ENCODE assay signal across 16 cellular contexts in the genomic region with DNA sequence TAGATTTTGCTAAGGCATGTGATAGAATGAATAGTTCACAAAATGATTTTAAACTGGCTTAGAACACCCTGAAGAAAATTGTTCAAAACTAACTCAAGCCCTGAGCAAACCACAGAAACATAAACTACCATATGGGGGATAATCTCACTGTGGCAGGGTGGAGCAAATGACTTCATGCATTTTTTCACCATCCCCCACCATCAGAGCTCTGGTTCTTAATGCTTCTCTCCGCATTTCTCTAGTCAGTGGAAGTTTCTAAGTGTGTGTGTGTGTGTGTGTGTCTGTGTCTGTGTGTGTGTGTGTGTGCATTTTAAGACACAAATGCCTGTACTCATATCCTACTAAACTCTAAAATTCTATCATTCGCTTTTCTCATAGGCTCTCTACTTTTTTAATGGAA.
DNase-seq lines count a peak whose midpoint lies in the region; ATAC-seq, FAIRE-seq and TF ChIP-seq lines count a peak whose summit lies in the region.
"Had no signal": no experiment of that assay in that cellular context is flagged by ENCODE, and none has a peak within 500 bp of the region (broad histone marks: within the 10 kb centered on the region; RNA-seq: fewer than 3 reads in every experiment).

No MANE protein-coding gene starts in this region.

- H3K36me3 Mint-ChIP-seq in astrocyte (ENCODE audit: low read depth, unreplicated experiment), result peaks cover 1% of the 10 kb centered on the region

- no peak for ATAC-seq in stimulated activated naive CD8-positive, alpha-beta T cell treated with anti-CD3 and anti-CD28 coated beads, Interleukin-15, Interleukin-2, amounts not matched to agents 100 U/mL and 50 U/mL, for 24 hours

- H3K4me1 Mint-ChIP-seq in astrocyte (ENCODE audit: low read depth, unreplicated experiment), result peaks cover 37% of the 10 kb centered on the region

- TF ChIP-seq CTCF in AG04450 (IDR thresholded peaks at IDR 0.05; ENCODE audit: low read depth, low read length) (no peak), astrocyte (IDR thresholded peaks at IDR 0.05; ENCODE audit: insufficient read depth, low read depth, low read length) (no peak), right atrium auricular region (IDR thresholded peaks at IDR 0.05) (no peak)

- peak overlapping the region; percentile 34 for H3K4me3 Mint-ChIP-seq in astrocyte (ENCODE audit: unreplicated experiment)

- H3K9me3 ChIP-seq in AG04450 (ENCODE audit: control insufficient read depth, insufficient read depth, low read length) (no peaks in the 10 kb centered on the region), HUES48 (ENCODE audit: control insufficient read depth, insufficient read depth, low read length) (no peaks in the 10 kb centered on the region), astrocyte (ENCODE audit: insufficient read depth, low read depth, low read length) (no peaks in the 10 kb centered on the region), iPS-20b (ENCODE audit: insufficient read depth, low read depth, low read length) (no peaks in the 10 kb centered on the region), right atrium auricular region (no peaks in the 10 kb centered on the region)

- H3K27me3 Mint-ChIP-seq in astrocyte (ENCODE audit: low read depth, unreplicated experiment), result no peaks in the 10 kb centered on the region

- H2AFZ ChIP-seq in astrocyte (ENCODE audit: low read depth, low read length), result peak overlapping the region; percentile 62

- H3K9ac ChIP-seq in HUES48 (ENCODE audit: low read depth, low read length) (no peak overlapping the region), astrocyte (ENCODE audit: low read length) (peak overlapping the region; percentile 53), iPS-20b (ENCODE audit: low read depth, low read length) (no peak overlapping the region)

- H3K4me1 ChIP-seq in HUES48 (ENCODE audit: control insufficient read depth, insufficient read depth, low read length) (peaks cover 30% of the 10 kb centered on the region), astrocyte (ENCODE audit: insufficient read depth, low read length) (peaks cover 24% of the 10 kb centered on the region), iPS-20b (ENCODE audit: insufficient read depth, low read length) (peaks cover 22% of the 10 kb centered on the region; the same call in 1 of the 2 replicates), right atrium auricular region (no peaks in the 10 kb centered on the region)

- DNase-seq in AG04450 (ENCODE audit: low read depth, low spot score) (peak; percentile 81), astrocyte (ENCODE audit: low read depth) (peak; percentile 91), NCI-H2227 treated with DMSO at 0.1 percent for 48 hours (lab: John Stamatoyannopoulos, UW) (no peak), right atrium auricular region (ENCODE audit: low spot score) (no peak), cerebellar cortex (ENCODE audit: low spot score) (no peak)
- no peak for DNase-seq in stimulated activated naive CD8-positive, alpha-beta T cell treated with anti-CD3 and anti-CD28 coated beads, Interleukin-15, Interleukin-2, amounts not matched to agents 100 U/mL and 50 U/mL, for 24 hours
- DNase-seq: activated CD4-positive, alpha-beta T cell treated with anti-CD3 and anti-CD28 coated beads for 4 hours; activated naive CD4-positive, alpha-beta T cell; cortex of kidney; hippocampal formation; NCI-H1092 treated with DMSO at 0.1 percent for 48 hours; NCI-H526 had no signal

- no peaks in the 10 kb centered on the region for H4K20me1 ChIP-seq in astrocyte (ENCODE audit: insufficient read depth, low read length)

- H3K27ac ChIP-seq in AG04450 (ENCODE audit: low read depth, low read length) (no peak overlapping the region), HUES48 (ENCODE audit: low read depth, low read length) (no peak overlapping the region), astrocyte (ENCODE audit: low read depth, low read length) (peak overlapping the region; percentile 42), iPS-20b (ENCODE audit: low read length) (peak overlapping the region; percentile 55), right atrium auricular region (no peak overlapping the region)

- no peaks in the 10 kb centered on the region for H3K36me3 ChIP-seq in HUES48 (ENCODE audit: control insufficient read depth, insufficient read depth, low read length)
- H3K36me3 ChIP-seq in astrocyte (ENCODE audit: insufficient read depth, low read length), result no peaks in the 10 kb centered on the region
- H3K36me3 ChIP-seq in iPS-20b (ENCODE audit: insufficient read depth, low read depth, low read length), result no peaks in the 10 kb centered on the region
- H3K36me3 ChIP-seq in right atrium auricular region, result no peaks in the 10 kb centered on the region
- H3K36me3 ChIP-seq: tibial nerve had no signal

- CTCF ChIA-PET in AG04450 (lab: Charles Lee), result interaction anchor here (0.6 to 1.5 kb wide), 4 partner anchors 17 to 109 kb away, joined by 3 to 4 read pairs (median 3); no protein-coding TSS in a partner anchor

- no peaks in the 10 kb centered on the region for H3K79me2 ChIP-seq in astrocyte (ENCODE audit: insufficient read depth, low read length)

- POLR2A ChIA-PET in AG04450 (lab: Yijun Ruan, JAX), result interaction anchor here (1.0 to 1.5 kb wide), 3 partner anchors 9 to 184 kb away, joined by 4 to 5 read pairs (median 4); no protein-coding TSS in a partner anchor

- H3K27me3 ChIP-seq in AG04450 (ENCODE audit: control insufficient read depth, insufficient read depth, low read length) (no peaks in the 10 kb centered on the region), HUES48 (ENCODE audit: control insufficient read depth, insufficient read depth, low read length) (no peaks in the 10 kb centered on the region), astrocyte (ENCODE audit: insufficient read depth, low read length) (no peaks in the 10 kb centered on the region), iPS-20b (ENCODE audit: insufficient read depth, low read length) (no peaks in the 10 kb centered on the region), right atrium auricular region (no peaks in the 10 kb centered on the region)
- H3K27me3 ChIP-seq: tibial nerve had no signal

- peaks cover 2% of the 10 kb centered on the region for H3K9me3 Mint-ChIP-seq in astrocyte (ENCODE audit: unreplicated experiment)

- peak overlapping the region; percentile 77 for H3K27ac Mint-ChIP-seq in astrocyte (ENCODE audit: unreplicated experiment)

- FAIRE-seq in astrocyte (lab: Jason Lieb, UNC), result peak; percentile 50
- FAIRE-seq: GM18507 had no signal

- peak overlapping the region; percentile 78 for H3K4me2 ChIP-seq in astrocyte (ENCODE audit: low read length)

- no peak overlapping the region for H3K4me3 ChIP-seq in AG04450 (ENCODE audit: low read depth, low read length)
- peak overlapping the region; percentile 26; the same call in 1 of the 2 replicates for H3K4me3 ChIP-seq in HUES48 (ENCODE audit: low read depth, low read length)
- no peak overlapping the region for H3K4me3 ChIP-seq in astrocyte (ENCODE audit: insufficient read depth, low read depth, low read length)
- H3K4me3 ChIP-seq in iPS-20b (ENCODE audit: low read length), result peak overlapping the region; percentile 36; the same call in 1 of the 2 replicates
- no peak overlapping the region for H3K4me3 ChIP-seq in right atrium auricular region
- H3K4me3 ChIP-seq: tibial nerve had no signal

Comparison
In these comparisons a context has a peak if more than half of its experiments do, and no peak if none do; other contexts are left out.
1. DNase-seq: peak in AG04450 (single experiment) and astrocyte (single experiment); none in NCI-H2227 treated with DMSO at 0.1 percent for 48 hours (single experiment), right atrium auricular region (single experiment), cerebellar cortex (single experiment) and stimulated activated naive CD8-positive, alpha-beta T cell treated with anti-CD3 and anti-CD28 coated beads, Interleukin-15, Interleukin-2, amounts not matched to agents 100 U/mL and 50 U/mL, for 24 hours (single experiment).
2. H3K27ac ChIP-seq: peak in astrocyte (single experiment) and iPS-20b (single experiment); none in AG04450 (single experiment), HUES48 (single experiment) and right atrium auricular region (0 of 2).
3. H3K4me3 ChIP-seq: peak in HUES48 (single experiment) and iPS-20b (single experiment); none in AG04450 (single experiment), astrocyte (single experiment) and right atrium auricular region (0 of 2).